In genomic region chr4:78776031-78776728, GRCh38 we compare ENCODE assay signal across 8 cellular contexts. TPM values are rescaled to one million over a fixed set of nuclear protein-coding genes. Genes with fewer than 3 reads are reported as not detected.
DNase-seq lines count a peak whose midpoint lies in the region; ATAC-seq and TF ChIP-seq lines count a peak whose summit lies in the region.

BMP2K (plus strand) TSS chr4:78776350; CDS start chr4:78776544, 194 bp downstream.

- H3K36me3 ChIP-seq in Caco-2 (ENCODE audit: control insufficient read depth, insufficient read depth, low read length) (no peaks in the 10 kb centered on the region), Peyer's patch (no peaks in the 10 kb centered on the region)

- H3K36me3 Mint-ChIP-seq in Caco-2 (ENCODE audit: insufficient read depth, unreplicated experiment): no peaks in the 10 kb centered on the region
- H3K36me3 Mint-ChIP-seq in activated T-helper 17 cell treated with anti-CD3 and anti-CD28 coated beads, Interleukin-2, amount 50 U/mL, for 72 hours (ENCODE audit: low read depth): peaks cover 6% of the 10 kb centered on the region
- H3K36me3 Mint-ChIP-seq in natural killer cell treated with Interleukin-12 subunit alpha and Interleukin-12 subunit beta and Interleukin-15 and Interleukin-18, amount 100 ng/mL, for 72 hours: no peaks in the 10 kb centered on the region

- H3K27ac Mint-ChIP-seq in Caco-2 (ENCODE audit: unreplicated experiment): peak within 1 kb of the TSS; percentile 93
- peak within 1 kb of the TSS; percentile 89 for H3K27ac Mint-ChIP-seq in activated T-helper 17 cell treated with anti-CD3 and anti-CD28 coated beads, Interleukin-2, amount 50 U/mL, for 72 hours
- H3K27ac Mint-ChIP-seq in natural killer cell treated with Interleukin-12 subunit alpha and Interleukin-12 subunit beta and Interleukin-15 and Interleukin-18, amount 100 ng/mL, for 72 hours: peak within 1 kb of the TSS; percentile 86 to 94

- H3K4me1 ChIP-seq in Caco-2: peaks cover 30% of the 10 kb centered on the region
- H3K4me1 ChIP-seq in Peyer's patch: peaks cover 0 to 22% (median 4%) of the 10 kb centered on the region in 4 donors

- intact Hi-C loops in Caco-2 (cut with micrococcal nuclease; ENCODE audit: unreplicated experiment): loop anchor here (5.0 kb wide), 3 partner anchors 149 to 224 kb away; partner anchors contain the start of gene ANXA3

- CTCF ChIA-PET in Caco-2 (lab: Charles Lee): interaction anchor here (0.6 to 1.8 kb wide), 5 partner anchors 20 to 720 kb away, joined by 3 to 9 read pairs (median 3); no protein-coding TSS in a partner anchor

- DNase-seq in Caco-2 (peak; percentile 80 to 88), Peyer's patch (peak; percentile 76 to 93 (median 89)), fibroblast of mammary gland (ENCODE audit: low read depth) (peak; percentile 61)
- DNase-seq in natural killer cell treated with Interleukin-12 subunit alpha and Interleukin-12 subunit beta and Interleukin-15 and Interleukin-18, amount 100 ng/mL, for 72 hours (ENCODE audit: low spot score): peak; percentile 81
- peak; percentile 82 for DNase-seq in stimulated activated naive CD8-positive, alpha-beta T cell treated with anti-CD3 and anti-CD28 coated beads, Interleukin-15, Interleukin-2, amounts not matched to agents 100 U/mL and 50 U/mL, for 24 hours

- no peaks in the 10 kb centered on the region for H3K27me3 ChIP-seq in Caco-2 (replicated peaks; ENCODE audit: control insufficient read depth, insufficient read depth, low read length)
- no peaks in the 10 kb centered on the region for H3K27me3 ChIP-seq in Peyer's patch

- H3K4me1 Mint-ChIP-seq in Caco-2 (ENCODE audit: low read depth, unreplicated experiment): no peaks in the 10 kb centered on the region
- no peaks in the 10 kb centered on the region for H3K4me1 Mint-ChIP-seq in activated T-helper 17 cell treated with anti-CD3 and anti-CD28 coated beads, Interleukin-2, amount 50 U/mL, for 72 hours
- peaks cover 6 to 20% of the 10 kb centered on the region in 2 donors for H3K4me1 Mint-ChIP-seq in natural killer cell treated with Interleukin-12 subunit alpha and Interleukin-12 subunit beta and Interleukin-15 and Interleukin-18, amount 100 ng/mL, for 72 hours (ENCODE audit: low read depth in 2 of 2)

- POLR2A ChIA-PET in Caco-2 (lab: Charles Lee): interaction anchor here (0.6 to 1.1 kb wide), 12 partner anchors 14 to 223 kb away, joined by 3 to 6 read pairs (median 4); no protein-coding TSS in a partner anchor

- H3K9me3 ChIP-seq in Caco-2 (no peaks in the 10 kb centered on the region), Peyer's patch (no peaks in the 10 kb centered on the region)

- H3K27me3 Mint-ChIP-seq in Caco-2 (ENCODE audit: insufficient read depth, unreplicated experiment): no peaks in the 10 kb centered on the region
- H3K27me3 Mint-ChIP-seq in activated T-helper 17 cell treated with anti-CD3 and anti-CD28 coated beads, Interleukin-2, amount 50 U/mL, for 72 hours: no peaks in the 10 kb centered on the region
- H3K27me3 Mint-ChIP-seq in natural killer cell treated with Interleukin-12 subunit alpha and Interleukin-12 subunit beta and Interleukin-15 and Interleukin-18, amount 100 ng/mL, for 72 hours: no peaks in the 10 kb centered on the region

- H3K27ac ChIP-seq in Peyer's patch: peak within 1 kb of the TSS; percentile 95 to 98 (median 97)

- TF ChIP-seq POLR2A in Peyer's patch (IDR thresholded peaks at IDR 0.05): peak; percentile 17 to 69

- no TSS peak for BruUV-seq in Caco-2 (replicated peaks; lab: Mats Ljungman, UMichigan)

- peak; percentile 65 for ATAC-seq in GM19372 (IDR thresholded peaks at IDR 0.05; ENCODE audit: low read depth, unreplicated experiment)
- peak; percentile 53 for ATAC-seq in HG03520 (IDR thresholded peaks at IDR 0.05; ENCODE audit: unreplicated experiment)
- peak; percentile 78 for ATAC-seq in activated T-helper 17 cell treated with anti-CD3 and anti-CD28 coated beads, Interleukin-2, amount 50 U/mL, for 72 hours (replicated peaks)
- ATAC-seq in natural killer cell treated with Interleukin-12 subunit alpha and Interleukin-12 subunit beta and Interleukin-15 and Interleukin-18, amount 100 ng/mL, for 72 hours: peak; percentile 93 to 95
- ATAC-seq in stimulated activated naive CD8-positive, alpha-beta T cell treated with anti-CD3 and anti-CD28 coated beads, Interleukin-15, Interleukin-2, amounts not matched to agents 100 U/mL and 50 U/mL, for 24 hours: peak; percentile 82

- H3K4me3 Mint-ChIP-seq in Caco-2 (ENCODE audit: unreplicated experiment): peak within 1 kb of the TSS; percentile 93
- H3K4me3 Mint-ChIP-seq in activated T-helper 17 cell treated with anti-CD3 and anti-CD28 coated beads, Interleukin-2, amount 50 U/mL, for 72 hours: peak within 1 kb of the TSS; percentile 84
- peak within 1 kb of the TSS; percentile 91 for H3K4me3 Mint-ChIP-seq in natural killer cell treated with Interleukin-12 subunit alpha and Interleukin-12 subunit beta and Interleukin-15 and Interleukin-18, amount 100 ng/mL, for 72 hours

- H3K4me3 ChIP-seq in Caco-2 (ENCODE audit: low read depth, low read length) (peak within 1 kb of the TSS; percentile 57), Peyer's patch (peak within 1 kb of the TSS; percentile 56 to 98 (median 80)), fibroblast of mammary gland (ENCODE audit: control insufficient read depth, low read depth, low read length) (peak within 1 kb of the TSS; percentile 74)

- no peak for TF ChIP-seq CTCF in Caco-2 (IDR thresholded peaks at IDR 0.05; ENCODE audit: insufficient read depth in 1 of 2, low read depth in 1 of 2, low read length in 1 of 2, severe bottlenecking in 1 of 2, unreplicated experiment in 1 of 2)
- peak in 1 of 6 experiments; percentile 1 for TF ChIP-seq CTCF in Peyer's patch (IDR thresholded peaks at IDR 0.05)
- TF ChIP-seq CTCF in fibroblast of mammary gland (conservative IDR thresholded peaks at IDR 0.05; ENCODE audit: control insufficient read depth, insufficient read depth, low read depth, low read length): no peak

- no peaks in the 10 kb centered on the region for H3K9me3 Mint-ChIP-seq in Caco-2 (ENCODE audit: unreplicated experiment)
- no peaks in the 10 kb centered on the region for H3K9me3 Mint-ChIP-seq in activated T-helper 17 cell treated with anti-CD3 and anti-CD28 coated beads, Interleukin-2, amount 50 U/mL, for 72 hours
- H3K9me3 Mint-ChIP-seq in natural killer cell treated with Interleukin-12 subunit alpha and Interleukin-12 subunit beta and Interleukin-15 and Interleukin-18, amount 100 ng/mL, for 72 hours: no peaks in the 10 kb centered on the region

RNA-seq across cellular contexts. Expression of gene BMP2K, which starts in this region (rescaled TPM):
- total RNA-seq in Caco-2 (2022) (45.6 and 48.2 TPM in 2 replicates), Peyer's patch (10 to 100 TPM; 69.5 to 92.4 (median 78.6) TPM)
- total RNA-seq in activated T-helper 17 cell treated with anti-CD3 and anti-CD28 coated beads, Interleukin-2, amount 50 U/mL, for 72 hours: 10 to 100 TPM; 10.2 to 13.9 TPM
- 10 to 100 TPM in 1 of 2 donors, 1 to 10 TPM in 1; 7.9 to 11.0 TPM for total RNA-seq in natural killer cell treated with Interleukin-12 subunit alpha and Interleukin-12 subunit beta and Interleukin-15 and Interleukin-18, amount 100 ng/mL, for 72 hours

Comparison
In these comparisons a context has a peak if more than half of its experiments do, and no peak if none do; other contexts are left out.
1. Peak in every context shown above with its lines: DNase-seq, ATAC-seq, H3K4me3 ChIP-seq and H3K27ac ChIP-seq.